21 cellular contexts compared by ENCODE assay signal in genomic region chr4:176475091-176475490, GRCh38.
DNase-seq lines count a peak whose midpoint lies in the region; FAIRE-seq and TF ChIP-seq lines count a peak whose summit lies in the region.
"Had no signal": no experiment of that assay in that cellular context is flagged by ENCODE, and none has a peak within 500 bp of the region (broad histone marks: within the 10 kb centered on the region; RNA-seq: fewer than 3 reads in every experiment).

No MANE protein-coding gene starts in this region.

- peak; percentile 56 for FAIRE-seq in astrocyte (lab: Jason Lieb, UNC)
- FAIRE-seq: G401.6, GM12891, GM19239 had no signal

- POLR2A ChIA-PET in AG04449 (lab: Yijun Ruan, JAX) = no interaction called here

- no peak overlapping the region for H3K4me2 ChIP-seq in astrocyte (ENCODE audit: low read length)
- H3K4me2 ChIP-seq: BLaER1 treated with 17β-estradiol and CSF1 and Interleukin-3, amounts not matched to agents 10 nM and 100 nM had no signal

- no peaks in the 10 kb centered on the region for H3K36me3 ChIP-seq in astrocyte (ENCODE audit: insufficient read depth, low read length)
- H3K36me3 ChIP-seq: BLaER1 treated with 17β-estradiol and CSF1 and Interleukin-3, amounts not matched to agents 10 nM and 100 nM; HAP-1 had no signal

- H3K9me3 Mint-ChIP-seq in astrocyte (ENCODE audit: unreplicated experiment) = peaks cover 21% of the 10 kb centered on the region

- H3K79me2 ChIP-seq in astrocyte (ENCODE audit: insufficient read depth, low read length) = no peaks in the 10 kb centered on the region

- no peak overlapping the region for H3K4me3 ChIP-seq in AG04449 (ENCODE audit: low read depth, low read length)
- H3K4me3 ChIP-seq in astrocyte (ENCODE audit: insufficient read depth, low read depth, low read length) = no peak overlapping the region
- H3K4me3 ChIP-seq: BLaER1 treated with 17β-estradiol and CSF1 and Interleukin-3, amounts not matched to agents 10 nM and 100 nM; GM23248; HAP-1 had no signal

- H3K27me3 Mint-ChIP-seq in astrocyte (ENCODE audit: low read depth, unreplicated experiment) = no peaks in the 10 kb centered on the region
- H3K27me3 Mint-ChIP-seq: B cell had no signal

- no peak overlapping the region for H3K4me3 Mint-ChIP-seq in astrocyte (ENCODE audit: unreplicated experiment)
- H3K4me3 Mint-ChIP-seq: B cell; CD8-positive, alpha-beta T cell had no signal

- TF ChIP-seq CTCF in AG04449 (IDR thresholded peaks at IDR 0.05; ENCODE audit: insufficient read depth, low read length, missing control alignments) (no peak), astrocyte (IDR thresholded peaks at IDR 0.05; ENCODE audit: insufficient read depth, low read depth, low read length) (no peak)

- H3K27me3 ChIP-seq in astrocyte (ENCODE audit: insufficient read depth, low read length) = no peaks in the 10 kb centered on the region
- H3K27me3 ChIP-seq: BLaER1 treated with 17β-estradiol and CSF1 and Interleukin-3, amounts not matched to agents 10 nM and 100 nM had no signal

- H3K4me1 Mint-ChIP-seq in astrocyte (ENCODE audit: low read depth, unreplicated experiment) = peaks cover 9% of the 10 kb centered on the region
- H3K4me1 Mint-ChIP-seq: B cell had no signal

- no peaks in the 10 kb centered on the region for H4K20me1 ChIP-seq in astrocyte (ENCODE audit: insufficient read depth, low read length)
- H4K20me1 ChIP-seq: BLaER1 treated with 17β-estradiol and CSF1 and Interleukin-3, amounts not matched to agents 10 nM and 100 nM had no signal

- DNase-seq in AG04449 (ENCODE audit: low read depth, low spot score) (peak; percentile 12), M059J (ENCODE audit: low read depth) (peak; percentile 53), astrocyte (ENCODE audit: low read depth) (peak; percentile 29), iris pigment epithelial cell (ENCODE audit: low read depth) (peak; percentile 46), mucosa of gallbladder (ENCODE audit: low spot score) (no peak), NK-92 (lab: John Stamatoyannopoulos, UW; ENCODE audit: unreplicated experiment) (no peak)
- no peak for DNase-seq in central memory CD4-positive, alpha-beta T cell
- DNase-seq: 8988T; CD8-positive, alpha-beta T cell; COR-L47; DMS 273 treated with DMSO at 0.1 percent for 48 hours; DMS53; DND-41; GM23248 had no signal

- no peaks in the 10 kb centered on the region for H3K36me3 Mint-ChIP-seq in astrocyte (ENCODE audit: low read depth, unreplicated experiment)
- H3K36me3 Mint-ChIP-seq: CD8-positive, alpha-beta T cell had no signal

- no peak overlapping the region for H3K27ac ChIP-seq in astrocyte (ENCODE audit: low read depth, low read length)
- H3K27ac ChIP-seq: BLaER1 treated with 17β-estradiol and CSF1 and Interleukin-3, amounts not matched to agents 10 nM and 100 nM; GM23248; HL-60 had no signal

- H3K9ac ChIP-seq in astrocyte (ENCODE audit: low read length) = no peak overlapping the region
- H3K9ac ChIP-seq: BLaER1 treated with 17β-estradiol and CSF1 and Interleukin-3, amounts not matched to agents 10 nM and 100 nM; GM23248 had no signal

- H3K27ac Mint-ChIP-seq in astrocyte (ENCODE audit: unreplicated experiment) = no peak overlapping the region
- H3K27ac Mint-ChIP-seq: B cell; CD8-positive, alpha-beta T cell had no signal

- H3K4me1 ChIP-seq in astrocyte (ENCODE audit: insufficient read depth, low read length) = no peaks in the 10 kb centered on the region
- H3K4me1 ChIP-seq: HAP-1 had no signal

- H3K9me3 ChIP-seq in astrocyte (ENCODE audit: insufficient read depth, low read depth, low read length) = no peaks in the 10 kb centered on the region
- H3K9me3 ChIP-seq: HAP-1 had no signal

- CTCF ChIA-PET in AG04449 (lab: Yijun Ruan, JAX) = no interaction called here

- H2AFZ ChIP-seq in astrocyte (ENCODE audit: low read depth, low read length) = no peak overlapping the region
- H2AFZ ChIP-seq: GM23248 had no signal

Comparison
In these comparisons a context has a peak if more than half of its experiments do, and no peak if none do; other contexts are left out.
1. DNase-seq: peak in AG04449 (single experiment), M059J (single experiment), astrocyte (single experiment) and iris pigment epithelial cell (single experiment); none in mucosa of gallbladder (single experiment), NK-92 (single experiment) and central memory CD4-positive, alpha-beta T cell (single experiment).